In genomic region chr11:45147017-45147728, GRCh38 we compare ENCODE assay signal across 8 cellular contexts. TPM values are rescaled to one million over a fixed set of nuclear protein-coding genes. Genes with fewer than 3 reads are reported as not detected.
A peak's percentile ranks its signal among the peaks of the same experiment; 100 is the strongest.
DNase-seq lines count a peak whose midpoint lies in the region; ATAC-seq and TF ChIP-seq lines count a peak whose summit lies in the region.

No MANE protein-coding gene starts in this region.

- DNase-seq in CMK (ENCODE audit: low read depth) = peak; percentile 76
- peak; percentile 72 for DNase-seq in HS-5 (ENCODE audit: low read depth)
- peak; percentile 41 for DNase-seq in NK-92 (lab: John Stamatoyannopoulos, UW; ENCODE audit: unreplicated experiment)
- peak; percentile 96 for DNase-seq in activated CD8-positive, alpha-beta memory T cell treated with anti-CD3 and anti-CD28 coated beads for 24 hours
- peak; percentile 86 for DNase-seq in effector CD4-positive, alpha-beta T cell
- peak; percentile 94 for DNase-seq in lung (ENCODE audit: low spot score)
- peak; percentile 75 to 87 (median 84) for DNase-seq in stimulated activated CD4-positive, alpha-beta T cell treated with anti-CD3 and anti-CD28 coated beads, TNF-alpha, amount 100 ng/mL, for 1 hour (ENCODE audit: low read depth in 3 of 3, low spot score in 1 of 3)

- peak overlapping the region; percentile 90 to 91 for H3K27ac ChIP-seq in lung (ENCODE audit: low read depth in 1 of 2, low read length in 1 of 2)

- 0 to 1% methylated on average over 49 to 88 of the region's 88 CpGs for WGBS in lung, 2 donors

- peaks cover 4 to 16% of the 10 kb centered on the region in 2 donors for H3K4me1 ChIP-seq in lung (ENCODE audit: control insufficient read depth in 2 of 2, insufficient read depth in 2 of 2, low read length in 2 of 2)

- no peaks in the 10 kb centered on the region for H3K27me3 ChIP-seq in lung (ENCODE audit: control insufficient read depth, insufficient read depth)

- H3K9me3 ChIP-seq in lung (ENCODE audit: control insufficient read depth in 2 of 2, insufficient read depth in 1 of 2, low read length in 1 of 2) = no peaks in the 10 kb centered on the region

- no peak for TF ChIP-seq CTCF in lung (IDR thresholded peaks at IDR 0.05; ENCODE audit: control extremely low read depth, extremely low read depth)

- peak overlapping the region; percentile 70 for H3K4me3 ChIP-seq in lung

- H3K36me3 ChIP-seq in lung (ENCODE audit: control insufficient read depth in 2 of 2, insufficient read depth in 2 of 2, low read length in 2 of 2) = no peaks in the 10 kb centered on the region

- ATAC-seq in GM21360 (IDR thresholded peaks at IDR 0.05; ENCODE audit: unreplicated experiment) (peak; percentile 99), lung (ENCODE audit: insufficient read depth, low FRiP score) (peak; percentile 96)

RNA-seq across cellular contexts. Expression of gene PRDM11, which starts 0.7 kb away (rescaled TPM):
- 10 to 100 TPM; 22.5 to 35.1 TPM for total RNA-seq in lung
- polyA plus RNA-seq in lung = 1 to 10 TPM; 3.7 to 5.7 TPM

Comparison
In these comparisons a context has a peak if more than half of its experiments do, and no peak if none do; other contexts are left out.
1. Peak in every context shown above with its lines: DNase-seq, ATAC-seq, H3K4me3 ChIP-seq and H3K27ac ChIP-seq.
2. DNase-seq: peak in every context shown above with its lines; median percentile 96 in activated CD8-positive, alpha-beta memory T cell treated with anti-CD3 and anti-CD28 coated beads for 24 hours; 94 in lung; 86 in effector CD4-positive, alpha-beta T cell; 84 in stimulated activated CD4-positive, alpha-beta T cell treated with anti-CD3 and anti-CD28 coated beads, TNF-alpha, amount 100 ng/mL, for 1 hour; 76 in CMK; 72 in HS-5; 41 in NK-92.